ENCODE assay signal across 1 cellular context in the genomic region with DNA sequence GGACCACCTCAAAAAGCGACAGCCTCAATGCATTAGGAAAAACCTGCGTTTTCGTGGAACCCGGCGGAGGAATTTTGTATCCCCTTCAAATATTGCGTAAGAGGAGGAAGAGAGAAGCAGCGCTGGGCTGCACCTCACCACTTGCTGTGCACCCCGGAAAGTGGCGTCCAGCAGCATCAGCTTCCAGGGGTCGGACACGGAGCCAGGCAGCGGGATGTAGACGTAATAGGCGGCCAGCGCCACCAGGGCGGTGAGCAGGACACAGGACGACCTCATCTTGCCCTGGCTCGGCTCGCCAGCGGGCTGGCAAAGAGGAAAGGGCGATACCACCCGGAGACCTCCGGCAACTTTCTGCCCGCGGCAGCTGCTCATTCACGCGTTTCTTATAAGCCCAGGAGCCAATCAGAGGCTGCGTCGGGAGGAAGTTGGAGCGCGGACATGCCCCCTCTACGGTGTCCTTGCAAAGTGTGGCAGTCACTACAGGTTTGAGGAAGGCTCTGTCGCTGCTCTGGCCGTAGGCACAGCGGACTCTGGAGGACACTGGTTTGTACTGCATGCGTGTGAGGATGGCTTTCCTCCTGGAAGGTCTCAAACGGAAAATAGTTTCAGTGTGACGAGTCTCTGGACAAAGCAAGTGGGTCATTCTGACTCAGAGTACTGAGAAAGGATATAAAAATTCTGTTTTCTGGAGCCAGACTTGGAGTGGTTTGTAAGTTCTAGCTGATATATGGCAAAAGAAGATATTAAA.
A peak's percentile ranks its signal among the peaks of the same experiment; 100 is the strongest.
TF ChIP-seq lines count a peak whose summit lies in the region.

A gene with protein sequence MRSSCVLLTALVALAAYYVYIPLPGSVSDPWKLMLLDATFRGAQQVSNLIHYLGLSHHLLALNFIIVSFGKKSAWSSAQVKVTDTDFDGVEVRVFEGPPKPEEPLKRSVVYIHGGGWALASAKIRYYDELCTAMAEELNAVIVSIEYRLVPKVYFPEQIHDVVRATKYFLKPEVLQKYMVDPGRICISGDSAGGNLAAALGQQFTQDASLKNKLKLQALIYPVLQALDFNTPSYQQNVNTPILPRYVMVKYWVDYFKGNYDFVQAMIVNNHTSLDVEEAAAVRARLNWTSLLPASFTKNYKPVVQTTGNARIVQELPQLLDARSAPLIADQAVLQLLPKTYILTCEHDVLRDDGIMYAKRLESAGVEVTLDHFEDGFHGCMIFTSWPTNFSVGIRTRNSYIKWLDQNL (minus strand): TSS at position 359 of the 748 bp plus-strand sequence. CDS start 83 bp downstream, at position 276.

TF ChIP-seq in HepG2, 621 proteins besides CTCF, POLR2A, EP300 and RAD21 (continued from another document and continues in another):
- TF ChIP-seq, protein P1, sequence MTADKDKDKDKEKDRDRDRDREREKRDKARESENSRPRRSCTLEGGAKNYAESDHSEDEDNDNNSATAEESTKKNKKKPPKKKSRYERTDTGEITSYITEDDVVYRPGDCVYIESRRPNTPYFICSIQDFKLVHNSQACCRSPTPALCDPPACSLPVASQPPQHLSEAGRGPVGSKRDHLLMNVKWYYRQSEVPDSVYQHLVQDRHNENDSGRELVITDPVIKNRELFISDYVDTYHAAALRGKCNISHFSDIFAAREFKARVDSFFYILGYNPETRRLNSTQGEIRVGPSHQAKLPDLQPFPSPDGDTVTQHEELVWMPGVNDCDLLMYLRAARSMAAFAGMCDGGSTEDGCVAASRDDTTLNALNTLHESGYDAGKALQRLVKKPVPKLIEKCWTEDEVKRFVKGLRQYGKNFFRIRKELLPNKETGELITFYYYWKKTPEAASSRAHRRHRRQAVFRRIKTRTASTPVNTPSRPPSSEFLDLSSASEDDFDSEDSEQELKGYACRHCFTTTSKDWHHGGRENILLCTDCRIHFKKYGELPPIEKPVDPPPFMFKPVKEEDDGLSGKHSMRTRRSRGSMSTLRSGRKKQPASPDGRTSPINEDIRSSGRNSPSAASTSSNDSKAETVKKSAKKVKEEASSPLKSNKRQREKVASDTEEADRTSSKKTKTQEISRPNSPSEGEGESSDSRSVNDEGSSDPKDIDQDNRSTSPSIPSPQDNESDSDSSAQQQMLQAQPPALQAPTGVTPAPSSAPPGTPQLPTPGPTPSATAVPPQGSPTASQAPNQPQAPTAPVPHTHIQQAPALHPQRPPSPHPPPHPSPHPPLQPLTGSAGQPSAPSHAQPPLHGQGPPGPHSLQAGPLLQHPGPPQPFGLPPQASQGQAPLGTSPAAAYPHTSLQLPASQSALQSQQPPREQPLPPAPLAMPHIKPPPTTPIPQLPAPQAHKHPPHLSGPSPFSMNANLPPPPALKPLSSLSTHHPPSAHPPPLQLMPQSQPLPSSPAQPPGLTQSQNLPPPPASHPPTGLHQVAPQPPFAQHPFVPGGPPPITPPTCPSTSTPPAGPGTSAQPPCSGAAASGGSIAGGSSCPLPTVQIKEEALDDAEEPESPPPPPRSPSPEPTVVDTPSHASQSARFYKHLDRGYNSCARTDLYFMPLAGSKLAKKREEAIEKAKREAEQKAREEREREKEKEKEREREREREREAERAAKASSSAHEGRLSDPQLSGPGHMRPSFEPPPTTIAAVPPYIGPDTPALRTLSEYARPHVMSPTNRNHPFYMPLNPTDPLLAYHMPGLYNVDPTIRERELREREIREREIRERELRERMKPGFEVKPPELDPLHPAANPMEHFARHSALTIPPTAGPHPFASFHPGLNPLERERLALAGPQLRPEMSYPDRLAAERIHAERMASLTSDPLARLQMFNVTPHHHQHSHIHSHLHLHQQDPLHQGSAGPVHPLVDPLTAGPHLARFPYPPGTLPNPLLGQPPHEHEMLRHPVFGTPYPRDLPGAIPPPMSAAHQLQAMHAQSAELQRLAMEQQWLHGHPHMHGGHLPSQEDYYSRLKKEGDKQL (CRISPR knock-in tag; IDR thresholded peaks at IDR 0.05; ENCODE audit: low read depth), result peak; percentile 15; the same call in 1 of the 2 replicates
- TF ChIP-seq GATA4 (IDR thresholded peaks at IDR 0.05; ENCODE audit: borderline replicate concordance, low read depth) (peak; percentile 55; the same call in 1 of the 2 replicates), ZNF709 (CRISPR knock-in tag; IDR thresholded peaks at IDR 0.05) (no peak), RBAK (CRISPR knock-in tag; IDR thresholded peaks at IDR 0.05) (no peak; the same call in 1 of the 2 replicates), NAIF1 (CRISPR knock-in tag; IDR thresholded peaks at IDR 0.05; ENCODE audit: borderline replicate concordance) (no peak), CREM (IDR thresholded peaks at IDR 0.05) (peak; percentile 59; the same call in 1 of the 2 replicates), CREM (CRISPR knock-in tag; IDR thresholded peaks at IDR 0.05) (no peak), MAFF (IDR thresholded peaks at IDR 0.05; ENCODE audit: low read depth, low read length) (no peak), PAX8 (CRISPR knock-in tag; IDR thresholded peaks at IDR 0.05; ENCODE audit: borderline replicate concordance) (no peak), NR2C2 (CRISPR knock-in tag; IDR thresholded peaks at IDR 0.05; ENCODE audit: borderline replicate concordance) (peak; percentile 38; the same call in 1 of the 2 replicates), FOXA1 (IDR thresholded peaks at IDR 0.05) (no peak), FOXA1 (CRISPR knock-in tag; IDR thresholded peaks at IDR 0.05) (0 out of 2 replicates have a peak, but pooled peaks have one; percentile 15), RFX3 (CRISPR knock-in tag; IDR thresholded peaks at IDR 0.05) (no peak)
- TF ChIP-seq, protein P2, sequence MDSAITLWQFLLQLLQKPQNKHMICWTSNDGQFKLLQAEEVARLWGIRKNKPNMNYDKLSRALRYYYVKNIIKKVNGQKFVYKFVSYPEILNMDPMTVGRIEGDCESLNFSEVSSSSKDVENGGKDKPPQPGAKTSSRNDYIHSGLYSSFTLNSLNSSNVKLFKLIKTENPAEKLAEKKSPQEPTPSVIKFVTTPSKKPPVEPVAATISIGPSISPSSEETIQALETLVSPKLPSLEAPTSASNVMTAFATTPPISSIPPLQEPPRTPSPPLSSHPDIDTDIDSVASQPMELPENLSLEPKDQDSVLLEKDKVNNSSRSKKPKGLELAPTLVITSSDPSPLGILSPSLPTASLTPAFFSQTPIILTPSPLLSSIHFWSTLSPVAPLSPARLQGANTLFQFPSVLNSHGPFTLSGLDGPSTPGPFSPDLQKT (CRISPR knock-in tag; IDR thresholded peaks at IDR 0.05; ENCODE audit: borderline replicate concordance), result no peak
- TF ChIP-seq, protein P3, sequence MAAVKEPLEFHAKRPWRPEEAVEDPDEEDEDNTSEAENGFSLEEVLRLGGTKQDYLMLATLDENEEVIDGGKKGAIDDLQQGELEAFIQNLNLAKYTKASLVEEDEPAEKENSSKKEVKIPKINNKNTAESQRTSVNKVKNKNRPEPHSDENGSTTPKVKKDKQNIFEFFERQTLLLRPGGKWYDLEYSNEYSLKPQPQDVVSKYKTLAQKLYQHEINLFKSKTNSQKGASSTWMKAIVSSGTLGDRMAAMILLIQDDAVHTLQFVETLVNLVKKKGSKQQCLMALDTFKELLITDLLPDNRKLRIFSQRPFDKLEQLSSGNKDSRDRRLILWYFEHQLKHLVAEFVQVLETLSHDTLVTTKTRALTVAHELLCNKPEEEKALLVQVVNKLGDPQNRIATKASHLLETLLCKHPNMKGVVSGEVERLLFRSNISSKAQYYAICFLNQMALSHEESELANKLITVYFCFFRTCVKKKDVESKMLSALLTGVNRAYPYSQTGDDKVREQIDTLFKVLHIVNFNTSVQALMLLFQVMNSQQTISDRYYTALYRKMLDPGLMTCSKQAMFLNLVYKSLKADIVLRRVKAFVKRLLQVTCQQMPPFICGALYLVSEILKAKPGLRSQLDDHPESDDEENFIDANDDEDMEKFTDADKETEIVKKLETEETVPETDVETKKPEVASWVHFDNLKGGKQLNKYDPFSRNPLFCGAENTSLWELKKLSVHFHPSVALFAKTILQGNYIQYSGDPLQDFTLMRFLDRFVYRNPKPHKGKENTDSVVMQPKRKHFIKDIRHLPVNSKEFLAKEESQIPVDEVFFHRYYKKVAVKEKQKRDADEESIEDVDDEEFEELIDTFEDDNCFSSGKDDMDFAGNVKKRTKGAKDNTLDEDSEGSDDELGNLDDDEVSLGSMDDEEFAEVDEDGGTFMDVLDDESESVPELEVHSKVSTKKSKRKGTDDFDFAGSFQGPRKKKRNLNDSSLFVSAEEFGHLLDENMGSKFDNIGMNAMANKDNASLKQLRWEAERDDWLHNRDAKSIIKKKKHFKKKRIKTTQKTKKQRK (IDR thresholded peaks at IDR 0.05; ENCODE audit: low read length), result no peak
- TF ChIP-seq, protein P4, sequence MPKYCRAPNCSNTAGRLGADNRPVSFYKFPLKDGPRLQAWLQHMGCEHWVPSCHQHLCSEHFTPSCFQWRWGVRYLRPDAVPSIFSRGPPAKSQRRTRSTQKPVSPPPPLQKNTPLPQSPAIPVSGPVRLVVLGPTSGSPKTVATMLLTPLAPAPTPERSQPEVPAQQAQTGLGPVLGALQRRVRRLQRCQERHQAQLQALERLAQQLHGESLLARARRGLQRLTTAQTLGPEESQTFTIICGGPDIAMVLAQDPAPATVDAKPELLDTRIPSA (CRISPR knock-in tag; IDR thresholded peaks at IDR 0.05; ENCODE audit: borderline replicate concordance), result no peak
- TF ChIP-seq, protein P5, sequence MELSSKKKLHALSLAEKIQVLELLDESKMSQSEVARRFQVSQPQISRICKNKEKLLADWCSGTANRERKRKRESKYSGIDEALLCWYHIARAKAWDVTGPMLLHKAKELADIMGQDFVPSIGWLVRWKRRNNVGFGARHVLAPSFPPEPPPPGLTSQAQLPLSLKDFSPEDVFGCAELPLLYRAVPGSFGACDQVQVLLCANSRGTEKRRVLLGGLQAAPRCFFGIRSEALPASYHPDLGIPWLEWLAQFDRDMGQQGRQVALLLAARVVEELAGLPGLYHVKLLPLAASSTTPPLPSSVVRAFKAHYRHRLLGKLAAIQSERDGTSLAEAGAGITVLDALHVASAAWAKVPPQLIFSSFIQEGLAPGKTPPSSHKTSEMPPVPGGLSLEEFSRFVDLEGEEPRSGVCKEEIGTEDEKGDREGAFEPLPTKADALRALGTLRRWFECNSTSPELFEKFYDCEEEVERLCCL (CRISPR knock-in tag; IDR thresholded peaks at IDR 0.05; ENCODE audit: borderline replicate concordance), result no peak
- TF ChIP-seq, protein P6, sequence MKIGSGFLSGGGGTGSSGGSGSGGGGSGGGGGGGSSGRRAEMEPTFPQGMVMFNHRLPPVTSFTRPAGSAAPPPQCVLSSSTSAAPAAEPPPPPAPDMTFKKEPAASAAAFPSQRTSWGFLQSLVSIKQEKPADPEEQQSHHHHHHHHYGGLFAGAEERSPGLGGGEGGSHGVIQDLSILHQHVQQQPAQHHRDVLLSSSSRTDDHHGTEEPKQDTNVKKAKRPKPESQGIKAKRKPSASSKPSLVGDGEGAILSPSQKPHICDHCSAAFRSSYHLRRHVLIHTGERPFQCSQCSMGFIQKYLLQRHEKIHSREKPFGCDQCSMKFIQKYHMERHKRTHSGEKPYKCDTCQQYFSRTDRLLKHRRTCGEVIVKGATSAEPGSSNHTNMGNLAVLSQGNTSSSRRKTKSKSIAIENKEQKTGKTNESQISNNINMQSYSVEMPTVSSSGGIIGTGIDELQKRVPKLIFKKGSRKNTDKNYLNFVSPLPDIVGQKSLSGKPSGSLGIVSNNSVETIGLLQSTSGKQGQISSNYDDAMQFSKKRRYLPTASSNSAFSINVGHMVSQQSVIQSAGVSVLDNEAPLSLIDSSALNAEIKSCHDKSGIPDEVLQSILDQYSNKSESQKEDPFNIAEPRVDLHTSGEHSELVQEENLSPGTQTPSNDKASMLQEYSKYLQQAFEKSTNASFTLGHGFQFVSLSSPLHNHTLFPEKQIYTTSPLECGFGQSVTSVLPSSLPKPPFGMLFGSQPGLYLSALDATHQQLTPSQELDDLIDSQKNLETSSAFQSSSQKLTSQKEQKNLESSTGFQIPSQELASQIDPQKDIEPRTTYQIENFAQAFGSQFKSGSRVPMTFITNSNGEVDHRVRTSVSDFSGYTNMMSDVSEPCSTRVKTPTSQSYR (CRISPR knock-in tag; IDR thresholded peaks at IDR 0.05; ENCODE audit: borderline replicate concordance), result no peak
- TF ChIP-seq, protein P7, sequence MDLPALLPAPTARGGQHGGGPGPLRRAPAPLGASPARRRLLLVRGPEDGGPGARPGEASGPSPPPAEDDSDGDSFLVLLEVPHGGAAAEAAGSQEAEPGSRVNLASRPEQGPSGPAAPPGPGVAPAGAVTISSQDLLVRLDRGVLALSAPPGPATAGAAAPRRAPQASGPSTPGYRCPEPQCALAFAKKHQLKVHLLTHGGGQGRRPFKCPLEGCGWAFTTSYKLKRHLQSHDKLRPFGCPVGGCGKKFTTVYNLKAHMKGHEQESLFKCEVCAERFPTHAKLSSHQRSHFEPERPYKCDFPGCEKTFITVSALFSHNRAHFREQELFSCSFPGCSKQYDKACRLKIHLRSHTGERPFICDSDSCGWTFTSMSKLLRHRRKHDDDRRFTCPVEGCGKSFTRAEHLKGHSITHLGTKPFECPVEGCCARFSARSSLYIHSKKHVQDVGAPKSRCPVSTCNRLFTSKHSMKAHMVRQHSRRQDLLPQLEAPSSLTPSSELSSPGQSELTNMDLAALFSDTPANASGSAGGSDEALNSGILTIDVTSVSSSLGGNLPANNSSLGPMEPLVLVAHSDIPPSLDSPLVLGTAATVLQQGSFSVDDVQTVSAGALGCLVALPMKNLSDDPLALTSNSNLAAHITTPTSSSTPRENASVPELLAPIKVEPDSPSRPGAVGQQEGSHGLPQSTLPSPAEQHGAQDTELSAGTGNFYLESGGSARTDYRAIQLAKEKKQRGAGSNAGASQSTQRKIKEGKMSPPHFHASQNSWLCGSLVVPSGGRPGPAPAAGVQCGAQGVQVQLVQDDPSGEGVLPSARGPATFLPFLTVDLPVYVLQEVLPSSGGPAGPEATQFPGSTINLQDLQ (CRISPR knock-in tag; IDR thresholded peaks at IDR 0.05), result no peak
- TF ChIP-seq, protein P8, sequence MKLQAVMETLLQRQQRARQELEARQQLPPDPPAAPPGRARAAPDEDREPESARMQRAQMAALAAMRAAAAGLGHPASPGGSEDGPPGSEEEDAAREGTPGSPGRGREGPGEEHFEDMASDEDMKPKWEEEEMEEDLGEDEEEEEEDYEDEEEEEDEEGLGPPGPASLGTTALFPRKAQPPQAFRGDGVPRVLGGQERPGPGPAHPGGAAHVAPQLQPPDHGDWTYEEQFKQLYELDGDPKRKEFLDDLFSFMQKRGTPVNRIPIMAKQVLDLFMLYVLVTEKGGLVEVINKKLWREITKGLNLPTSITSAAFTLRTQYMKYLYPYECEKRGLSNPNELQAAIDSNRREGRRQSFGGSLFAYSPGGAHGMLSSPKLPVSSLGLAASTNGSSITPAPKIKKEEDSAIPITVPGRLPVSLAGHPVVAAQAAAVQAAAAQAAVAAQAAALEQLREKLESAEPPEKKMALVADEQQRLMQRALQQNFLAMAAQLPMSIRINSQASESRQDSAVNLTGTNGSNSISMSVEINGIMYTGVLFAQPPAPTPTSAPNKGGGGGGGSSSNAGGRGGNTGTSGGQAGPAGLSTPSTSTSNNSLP (IDR thresholded peaks at IDR 0.05; ENCODE audit: low read depth, low read length), result no peak
- TF ChIP-seq, protein P9, sequence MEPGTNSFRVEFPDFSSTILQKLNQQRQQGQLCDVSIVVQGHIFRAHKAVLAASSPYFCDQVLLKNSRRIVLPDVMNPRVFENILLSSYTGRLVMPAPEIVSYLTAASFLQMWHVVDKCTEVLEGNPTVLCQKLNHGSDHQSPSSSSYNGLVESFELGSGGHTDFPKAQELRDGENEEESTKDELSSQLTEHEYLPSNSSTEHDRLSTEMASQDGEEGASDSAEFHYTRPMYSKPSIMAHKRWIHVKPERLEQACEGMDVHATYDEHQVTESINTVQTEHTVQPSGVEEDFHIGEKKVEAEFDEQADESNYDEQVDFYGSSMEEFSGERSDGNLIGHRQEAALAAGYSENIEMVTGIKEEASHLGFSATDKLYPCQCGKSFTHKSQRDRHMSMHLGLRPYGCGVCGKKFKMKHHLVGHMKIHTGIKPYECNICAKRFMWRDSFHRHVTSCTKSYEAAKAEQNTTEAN (CRISPR knock-in tag; conservative IDR thresholded peaks at IDR 0.05), result no peak; the same call in 1 of the 2 replicates
- TF ChIP-seq, protein P10, sequence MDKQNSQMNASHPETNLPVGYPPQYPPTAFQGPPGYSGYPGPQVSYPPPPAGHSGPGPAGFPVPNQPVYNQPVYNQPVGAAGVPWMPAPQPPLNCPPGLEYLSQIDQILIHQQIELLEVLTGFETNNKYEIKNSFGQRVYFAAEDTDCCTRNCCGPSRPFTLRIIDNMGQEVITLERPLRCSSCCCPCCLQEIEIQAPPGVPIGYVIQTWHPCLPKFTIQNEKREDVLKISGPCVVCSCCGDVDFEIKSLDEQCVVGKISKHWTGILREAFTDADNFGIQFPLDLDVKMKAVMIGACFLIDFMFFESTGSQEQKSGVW (CRISPR knock-in tag; IDR thresholded peaks at IDR 0.05; ENCODE audit: borderline replicate concordance), result no peak
